Comparison of ENCODE assay signal across 19 cellular contexts in genomic region chr16:12054868-12055267, GRCh38.
A peak's percentile ranks its signal among the peaks of the same experiment; 100 is the strongest.
DNase-seq lines count a peak whose midpoint lies in the region; ATAC-seq, FAIRE-seq and TF ChIP-seq lines count a peak whose summit lies in the region.
"Had no signal": no experiment of that assay in that cellular context is flagged by ENCODE, and none has a peak within 500 bp of the region (broad histone marks: within the 10 kb centered on the region; RNA-seq: fewer than 3 reads in every experiment).

No MANE protein-coding gene starts in this region.

- no peak for ATAC-seq in activated T-cell treated with anti-CD3 and anti-CD28 coated beads, Interleukin-2, amount 50 U/mL, for 72 hours (replicated peaks in 1 of 2)
- no peak for ATAC-seq in activated T-cell treated with anti-CD3 and anti-CD28 coated beads, Interleukin-2, amount 50 U/mL, for 4 hours
- no peak for ATAC-seq in naive B cell (ENCODE audit: low read depth in 2 of 2)
- peak; percentile 86 for ATAC-seq in thoracic aorta (ENCODE audit: insufficient number of reproducible peaks, low FRiP score, low read depth)
- no peak for ATAC-seq in natural killer cell treated with Interleukin-12 subunit alpha and Interleukin-12 subunit beta and Interleukin-15 and Interleukin-18, amount 100 ng/mL, for 72 hours
- ATAC-seq: CD8-positive, alpha-beta T cell; Panc1 had no signal

- H3K4me1 Mint-ChIP-seq in activated T-cell treated with anti-CD3 and anti-CD28 coated beads, Interleukin-2, amount 50 U/mL, for 72 hours (ENCODE audit: low read depth): peaks cover 14% of the 10 kb centered on the region
- peaks cover 10% of the 10 kb centered on the region for H3K4me1 Mint-ChIP-seq in activated T-cell treated with anti-CD3 and anti-CD28 coated beads, Interleukin-2, amount 50 U/mL, for 4 hours (ENCODE audit: low read depth)
- peaks cover 29% of the 10 kb centered on the region for H3K4me1 Mint-ChIP-seq in dendritic cell treated with granulocyte-macrophage colony-stimulating factor and Interleukin-4, amounts not matched to agents 40 ng/mL and 50 ng/mL, for 4 days (ENCODE audit: low read depth)
- peaks cover 26 to 49% (median 48%) of the 10 kb centered on the region in 3 donors for H3K4me1 Mint-ChIP-seq in naive B cell
- H3K4me1 Mint-ChIP-seq in natural killer cell treated with Interleukin-12 subunit alpha and Interleukin-12 subunit beta and Interleukin-15 and Interleukin-18, amount 100 ng/mL, for 72 hours (ENCODE audit: low read depth in 2 of 2): no peaks in the 10 kb centered on the region

- H3K9me3 Mint-ChIP-seq in activated T-cell treated with anti-CD3 and anti-CD28 coated beads, Interleukin-2, amount 50 U/mL, for 72 hours: no peaks in the 10 kb centered on the region
- H3K9me3 Mint-ChIP-seq in activated T-cell treated with anti-CD3 and anti-CD28 coated beads, Interleukin-2, amount 50 U/mL, for 4 hours: no peaks in the 10 kb centered on the region
- H3K9me3 Mint-ChIP-seq in dendritic cell treated with granulocyte-macrophage colony-stimulating factor and Interleukin-4, amounts not matched to agents 40 ng/mL and 50 ng/mL, for 4 days: no peaks in the 10 kb centered on the region
- no peaks in the 10 kb centered on the region for H3K9me3 Mint-ChIP-seq in naive B cell
- no peaks in the 10 kb centered on the region for H3K9me3 Mint-ChIP-seq in natural killer cell treated with Interleukin-12 subunit alpha and Interleukin-12 subunit beta and Interleukin-15 and Interleukin-18, amount 100 ng/mL, for 72 hours
- H3K9me3 Mint-ChIP-seq: CD8-positive, alpha-beta T cell; IgD-negative memory B cell had no signal

- FAIRE-seq in HTR-8/SVneo (lab: Jason Lieb, UNC): no peak
- FAIRE-seq: H54 had no signal

- H3K9me3 ChIP-seq in thoracic aorta: no peaks in the 10 kb centered on the region
- H3K9me3 ChIP-seq: BLaER1 had no signal

- no peaks in the 10 kb centered on the region for H3K27me3 Mint-ChIP-seq in activated T-cell treated with anti-CD3 and anti-CD28 coated beads, Interleukin-2, amount 50 U/mL, for 72 hours (ENCODE audit: low read depth)
- no peaks in the 10 kb centered on the region for H3K27me3 Mint-ChIP-seq in activated T-cell treated with anti-CD3 and anti-CD28 coated beads, Interleukin-2, amount 50 U/mL, for 4 hours (ENCODE audit: low read depth)
- H3K27me3 Mint-ChIP-seq in dendritic cell treated with granulocyte-macrophage colony-stimulating factor and Interleukin-4, amounts not matched to agents 40 ng/mL and 50 ng/mL, for 4 days: no peaks in the 10 kb centered on the region
- no peaks in the 10 kb centered on the region for H3K27me3 Mint-ChIP-seq in naive B cell
- no peaks in the 10 kb centered on the region for H3K27me3 Mint-ChIP-seq in natural killer cell treated with Interleukin-12 subunit alpha and Interleukin-12 subunit beta and Interleukin-15 and Interleukin-18, amount 100 ng/mL, for 72 hours
- H3K27me3 Mint-ChIP-seq: IgD-negative memory B cell had no signal

- peak overlapping the region; percentile 49 for H3K4me3 ChIP-seq in thoracic aorta
- H3K4me3 ChIP-seq: BLaER1 had no signal

- no peak for DNase-seq in activated T-cell treated with anti-CD3 and anti-CD28 coated beads, Interleukin-2, amount 50 U/mL, for 72 hours
- no peak for DNase-seq in activated T-cell treated with anti-CD3 and anti-CD28 coated beads, Interleukin-2, amount 50 U/mL, for 4 hours
- DNase-seq in naive B cell (no peak), thoracic aorta (ENCODE audit: low spot score) (no peak), HTR-8/SVneo (ENCODE audit: insufficient read length, low spot score) (no peak), globus pallidus (ENCODE audit: low spot score) (no peak)
- no peak for DNase-seq in natural killer cell treated with Interleukin-12 subunit alpha and Interleukin-12 subunit beta and Interleukin-15 and Interleukin-18, amount 100 ng/mL, for 72 hours (ENCODE audit: low spot score)
- DNase-seq: 8988T; CD8-positive, alpha-beta T cell; Kasumi-1; NCI-H1105; NCI-H187; NCI-H226; NCI-H524 treated with DMSO at 0.1 percent for 48 hours had no signal

- H3K36me3 ChIP-seq in thoracic aorta: no peaks in the 10 kb centered on the region

- no peak overlapping the region for H3K4me3 Mint-ChIP-seq in activated T-cell treated with anti-CD3 and anti-CD28 coated beads, Interleukin-2, amount 50 U/mL, for 72 hours
- no peak overlapping the region for H3K4me3 Mint-ChIP-seq in activated T-cell treated with anti-CD3 and anti-CD28 coated beads, Interleukin-2, amount 50 U/mL, for 4 hours
- no peak overlapping the region for H3K4me3 Mint-ChIP-seq in dendritic cell treated with granulocyte-macrophage colony-stimulating factor and Interleukin-4, amounts not matched to agents 40 ng/mL and 50 ng/mL, for 4 days
- no peak overlapping the region for H3K4me3 Mint-ChIP-seq in naive B cell
- H3K4me3 Mint-ChIP-seq in natural killer cell treated with Interleukin-12 subunit alpha and Interleukin-12 subunit beta and Interleukin-15 and Interleukin-18, amount 100 ng/mL, for 72 hours: no peak overlapping the region
- H3K4me3 Mint-ChIP-seq: CD8-positive, alpha-beta T cell; IgD-negative memory B cell had no signal

- intact Hi-C loops in dendritic cell treated with granulocyte-macrophage colony-stimulating factor and Interleukin-4, amounts not matched to agents 40 ng/mL and 50 ng/mL, for 4 days (cut with micrococcal nuclease): no loop called here

- no peaks in the 10 kb centered on the region for H3K27me3 ChIP-seq in thoracic aorta (replicated peaks; ENCODE audit: insufficient read depth)
- H3K27me3 ChIP-seq: BLaER1 had no signal

- peak overlapping the region; percentile 87 to 92 for H3K27ac ChIP-seq in thoracic aorta
- H3K27ac ChIP-seq: BLaER1 had no signal

- no peaks in the 10 kb centered on the region for H3K36me3 Mint-ChIP-seq in activated T-cell treated with anti-CD3 and anti-CD28 coated beads, Interleukin-2, amount 50 U/mL, for 72 hours (ENCODE audit: insufficient read depth in 2 of 2)
- H3K36me3 Mint-ChIP-seq in activated T-cell treated with anti-CD3 and anti-CD28 coated beads, Interleukin-2, amount 50 U/mL, for 4 hours (ENCODE audit: insufficient read depth): peaks cover 17% of the 10 kb centered on the region
- peaks cover 99% of the 10 kb centered on the region for H3K36me3 Mint-ChIP-seq in dendritic cell treated with granulocyte-macrophage colony-stimulating factor and Interleukin-4, amounts not matched to agents 40 ng/mL and 50 ng/mL, for 4 days (ENCODE audit: low read depth)
- peaks cover 0 to 16% of the 10 kb centered on the region in 2 donors for H3K36me3 Mint-ChIP-seq in naive B cell
- H3K36me3 Mint-ChIP-seq in natural killer cell treated with Interleukin-12 subunit alpha and Interleukin-12 subunit beta and Interleukin-15 and Interleukin-18, amount 100 ng/mL, for 72 hours: no peaks in the 10 kb centered on the region

- H3K4me1 ChIP-seq in thoracic aorta (ENCODE audit: control insufficient read depth in 1 of 2, low read depth in 2 of 2): peaks cover 7 to 44% of the 10 kb centered on the region in 2 donors

- peak overlapping the region; percentile 20 for H3K27ac Mint-ChIP-seq in activated T-cell treated with anti-CD3 and anti-CD28 coated beads, Interleukin-2, amount 50 U/mL, for 72 hours
- H3K27ac Mint-ChIP-seq in dendritic cell treated with granulocyte-macrophage colony-stimulating factor and Interleukin-4, amounts not matched to agents 40 ng/mL and 50 ng/mL, for 4 days: peak overlapping the region; percentile 79
- H3K27ac Mint-ChIP-seq in naive B cell: peak overlapping the region in 5 of 6 donors; percentile 20 to 87 (median 76)
- H3K27ac Mint-ChIP-seq in natural killer cell treated with Interleukin-12 subunit alpha and Interleukin-12 subunit beta and Interleukin-15 and Interleukin-18, amount 100 ng/mL, for 72 hours: no peak overlapping the region
- H3K27ac Mint-ChIP-seq: CD8-positive, alpha-beta T cell had no signal

- peak; percentile 6 for TF ChIP-seq CTCF in thoracic aorta (IDR thresholded peaks at IDR 0.05)

Comparison
In these comparisons a context has a peak if more than half of its experiments do, and no peak if none do; other contexts are left out.
1. H3K27ac Mint-ChIP-seq: peak in activated T-cell treated with anti-CD3 and anti-CD28 coated beads, Interleukin-2, amount 50 U/mL, for 72 hours (single experiment), dendritic cell treated with granulocyte-macrophage colony-stimulating factor and Interleukin-4, amounts not matched to agents 40 ng/mL and 50 ng/mL, for 4 days (single experiment) and naive B cell (5 of 6); none in natural killer cell treated with Interleukin-12 subunit alpha and Interleukin-12 subunit beta and Interleukin-15 and Interleukin-18, amount 100 ng/mL, for 72 hours (0 of 2).